In genomic region chr2:191322838-191323506, GRCh38 we compare ENCODE assay signal across 20 cellular contexts.
DNase-seq lines count a peak whose midpoint lies in the region; ATAC-seq, FAIRE-seq and TF ChIP-seq lines count a peak whose summit lies in the region.
"Had no signal": no experiment of that assay in that cellular context is flagged by ENCODE, and none has a peak within 500 bp of the region (broad histone marks: within the 10 kb centered on the region; RNA-seq: fewer than 3 reads in every experiment).

No MANE protein-coding gene starts in this region.

- H3K9me3 ChIP-seq in Caco-2 (0 out of 2 replicates have a peak, but pooled peaks cover 6% of the 10 kb centered on the region), K562 (replicated peaks; ENCODE audit: control insufficient read depth, insufficient read depth, low read depth, low read length) (no peaks in the 10 kb centered on the region)
- H3K9me3 ChIP-seq: thyroid gland had no signal

- peaks cover 39% of the 10 kb centered on the region for H3K4me1 ChIP-seq in Caco-2
- no peaks in the 10 kb centered on the region for H3K4me1 ChIP-seq in K562 (replicated peaks in 1 of 2; ENCODE audit: control insufficient read depth in 2 of 2, insufficient read depth in 2 of 2, low read length in 2 of 2)
- peaks cover 23% of the 10 kb centered on the region for H3K4me1 ChIP-seq in mesendoderm (ENCODE audit: control insufficient read depth, low read depth, low read length)

- peak overlapping the region; percentile 41 for H2BK15ac ChIP-seq in mesendoderm (replicated peaks; ENCODE audit: low read depth)

- H4K5ac ChIP-seq in mesendoderm (ENCODE audit: low read length): no peak overlapping the region

- no peaks in the 10 kb centered on the region for H4K20me1 ChIP-seq in K562 (replicated peaks; ENCODE audit: control insufficient read depth, insufficient read depth, low read length)

- H2AFZ ChIP-seq in K562 (ENCODE audit: low read depth, low read length): no peak overlapping the region

- H3K18ac ChIP-seq in mesendoderm (ENCODE audit: low read length): peak overlapping the region; percentile 87

- in situ Hi-C loops in K562 (cut with MboI): no loop called here

- H3K36me3 ChIP-seq in Caco-2 (ENCODE audit: control insufficient read depth, insufficient read depth, low read length) (no peaks in the 10 kb centered on the region), K562 (ENCODE audit: control insufficient read depth, insufficient read depth, low read length) (no peaks in the 10 kb centered on the region), mesendoderm (ENCODE audit: control insufficient read depth, insufficient read depth, low read length) (no peaks in the 10 kb centered on the region)
- H3K36me3 ChIP-seq: spleen, thyroid gland, WERI-Rb-1 had no signal

- ATAC-seq in K562: no peak
- ATAC-seq in GM21825 (IDR thresholded peaks at IDR 0.05; ENCODE audit: unreplicated experiment): no peak
- ATAC-seq: activated T-helper 17 cell treated with anti-CD3 and anti-CD28 coated beads, Interleukin-2, amount 50 U/mL, for 72 hours; left lobe of liver had no signal

- no peak overlapping the region for H3K4me3 Mint-ChIP-seq in Caco-2 (ENCODE audit: unreplicated experiment)
- H3K4me3 Mint-ChIP-seq: activated T-helper 17 cell treated with anti-CD3 and anti-CD28 coated beads, Interleukin-2, amount 50 U/mL, for 72 hours had no signal

- no peaks in the 10 kb centered on the region for H3K27me3 Mint-ChIP-seq in Caco-2 (ENCODE audit: insufficient read depth, unreplicated experiment)

- no peaks in the 10 kb centered on the region for H3K27me3 ChIP-seq in Caco-2 (replicated peaks; ENCODE audit: control insufficient read depth, insufficient read depth, low read length)
- no peaks in the 10 kb centered on the region for H3K27me3 ChIP-seq in K562 (ENCODE audit: control insufficient read depth in 2 of 2, insufficient read depth in 2 of 2, low read length in 2 of 2)
- H3K27me3 ChIP-seq in mesendoderm (ENCODE audit: insufficient read depth, low read length, poor library complexity): no peaks in the 10 kb centered on the region
- no peaks in the 10 kb centered on the region for H3K27me3 ChIP-seq in dorsolateral prefrontal cortex
- H3K27me3 ChIP-seq: spleen, thyroid gland had no signal

- peaks cover 17% of the 10 kb centered on the region for H3K79me1 ChIP-seq in mesendoderm (ENCODE audit: low read length)

- no peak overlapping the region for H2AK5ac ChIP-seq in mesendoderm (ENCODE audit: low read length)

- TF ChIP-seq EP300 in K562 (IDR thresholded peaks at IDR 0.05; ENCODE audit: low read length): no peak

- TF ChIP-seq CTCF in Caco-2 (IDR thresholded peaks at IDR 0.05; ENCODE audit: insufficient read depth in 1 of 2, low read depth in 1 of 2, low read length in 1 of 2, severe bottlenecking in 1 of 2, unreplicated experiment in 1 of 2) (no peak), K562 (IDR thresholded peaks at IDR 0.05 in 2 of 3, conservative IDR thresholded peaks at IDR 0.05 in 1 of 3; ENCODE audit: insufficient read depth in 2 of 3, low read depth in 1 of 3, low read length in 3 of 3) (no peak), coronary artery (IDR thresholded peaks at IDR 0.05) (no peak), dorsolateral prefrontal cortex (IDR thresholded peaks at IDR 0.05 in 54 of 56, conservative IDR thresholded peaks at IDR 0.05 in 2 of 56; ENCODE audit: low read depth in 1 of 56, partially characterized antibody in 56 of 56) (no peak)

- H3K9ac ChIP-seq in K562 (ENCODE audit: insufficient read depth in 1 of 2, low read depth in 2 of 2, low read length in 2 of 2): no peak overlapping the region
- no peak overlapping the region for H3K9ac ChIP-seq in mesendoderm (ENCODE audit: low read length)

- H3K23ac ChIP-seq in mesendoderm (ENCODE audit: low read length): no peak overlapping the region

- peaks cover 15% of the 10 kb centered on the region for H3K36me3 Mint-ChIP-seq in Caco-2 (ENCODE audit: insufficient read depth, unreplicated experiment)

- H3K27ac ChIP-seq in K562 (ENCODE audit: extremely low read depth, low read depth, low read length) (no peak overlapping the region), mesendoderm (ENCODE audit: low read depth, low read length) (peak overlapping the region; percentile 75), coronary artery (no peak overlapping the region), dorsolateral prefrontal cortex (peak overlapping the region in 1 of 59 donors; percentile 39)
- H3K27ac ChIP-seq: thyroid gland, WERI-Rb-1 had no signal

- peaks cover 36% of the 10 kb centered on the region for H3K4me1 Mint-ChIP-seq in Caco-2 (ENCODE audit: low read depth, unreplicated experiment)

- intact Hi-C loops in Caco-2 (cut with micrococcal nuclease; ENCODE audit: unreplicated experiment): no loop called here
- intact Hi-C loops in K562 (cut with micrococcal nuclease): no loop called here
- intact Hi-C loops in dorsolateral prefrontal cortex (cut with DNase I): no loop called here

- no peak overlapping the region for H3K4ac ChIP-seq in mesendoderm (ENCODE audit: low read depth, low read length)

- H3K4me3 ChIP-seq in Caco-2 (ENCODE audit: low read depth, low read length): no peak overlapping the region
- H3K4me3 ChIP-seq in K562: no peak overlapping the region
- H3K4me3 ChIP-seq in mesendoderm (ENCODE audit: low read length): no peak overlapping the region
- H3K4me3 ChIP-seq in coronary artery: no peak overlapping the region
- no peak overlapping the region for H3K4me3 ChIP-seq in dorsolateral prefrontal cortex
- H3K4me3 ChIP-seq: spleen, thyroid gland had no signal

- peak overlapping the region; percentile 20 for H3K56ac ChIP-seq in mesendoderm (ENCODE audit: low read length)

- H2BK5ac ChIP-seq in mesendoderm (ENCODE audit: low read length): no peak overlapping the region

- peak overlapping the region; percentile 81 for H4K8ac ChIP-seq in mesendoderm (ENCODE audit: low read depth, low read length)

- no peak for TF ChIP-seq POLR2A in K562 (conservative IDR thresholded peaks at IDR 0.05)

- DNase-seq in Caco-2: no peak
- DNase-seq in HTR-8/SVneo (ENCODE audit: insufficient read length, low spot score): no peak
- DNase-seq in K562 (ENCODE audit: extremely low read depth in 1 of 4, low spot score in 3 of 4): peak in 1 of 4 experiments; percentile 3
- DNase-seq in mesendoderm: peak; percentile 77
- no peak for DNase-seq in coronary artery (ENCODE audit: low spot score)
- no peak for DNase-seq in dorsolateral prefrontal cortex
- no peak for DNase-seq in D341Med (ENCODE audit: low spot score)
- DNase-seq: activated CD8-positive, alpha-beta memory T cell treated with anti-CD3 and anti-CD28 coated beads for 24 hours; caudate nucleus; foreskin fibroblast; GF-D8; NCI-H1417; posterior cingulate gyrus; spleen; thyroid gland; WERI-Rb-1 had no signal

- H3K27ac Mint-ChIP-seq in Caco-2 (ENCODE audit: unreplicated experiment): peak overlapping the region; percentile 88
- H3K27ac Mint-ChIP-seq: activated T-helper 17 cell treated with anti-CD3 and anti-CD28 coated beads, Interleukin-2, amount 50 U/mL, for 72 hours had no signal

- H2BK120ac ChIP-seq in mesendoderm (ENCODE audit: low read depth, low read length): peak overlapping the region; percentile 96

- no peaks in the 10 kb centered on the region for H3K9me1 ChIP-seq in K562 (ENCODE audit: control insufficient read depth, insufficient read depth, low read length)

- 0% methylated on average over 2 of the region's 2 CpGs for WGBS in K562 (ENCODE audit: insufficient coverage, low coverage, missing lambda C conversion rate)
- no CpG with 5 or more reads among the region's 2 CpGs for WGBS in mesendoderm (ENCODE audit: extremely low coverage, insufficient coverage, low lambda C conversion rate)

- no peaks in the 10 kb centered on the region for H3K79me2 ChIP-seq in K562 (ENCODE audit: control insufficient read depth, insufficient read depth, low read length)
- peaks cover 17% of the 10 kb centered on the region for H3K79me2 ChIP-seq in mesendoderm (ENCODE audit: control insufficient read depth, insufficient read depth, low read length)

- FAIRE-seq in HTR-8/SVneo (lab: Jason Lieb, UNC): peak; percentile 23
- no peak for FAIRE-seq in K562 (lab: Jason Lieb, UNC)
- FAIRE-seq: GM12891 had no signal

- POLR2A ChIA-PET in Caco-2 (lab: Charles Lee) (no interaction called here), K562 (lab: Yijun Ruan, JAX) (no interaction called here)

- H3K9me3 Mint-ChIP-seq in Caco-2 (ENCODE audit: unreplicated experiment): peaks cover 15% of the 10 kb centered on the region

- no peak overlapping the region for H3K4me2 ChIP-seq in K562 (ENCODE audit: insufficient read depth, low read length)
- no peak overlapping the region for H3K4me2 ChIP-seq in mesendoderm (ENCODE audit: low read length)

- no TSS peak for BruUV-seq in Caco-2 (replicated peaks; lab: Mats Ljungman, UMichigan)
- no TSS peak for BruUV-seq in K562 (replicated peaks; lab: Mats Ljungman, UMichigan)

- CTCF ChIA-PET in Caco-2 (lab: Charles Lee): interaction anchor here (0.7 kb wide), 1 partner anchor 19 kb away, joined by 3 read pairs; no protein-coding TSS in a partner anchor
- CTCF ChIA-PET in K562 (lab: Yijun Ruan, JAX; ENCODE audit: low intra/inter-chr PET ratio): no interaction called here

- TF ChIP-seq RAD21 in K562 (CRISPR knock-in tag; conservative IDR thresholded peaks at IDR 0.05 in 1 of 2, IDR thresholded peaks at IDR 0.05 in 1 of 2): no peak

TF ChIP-seq in K562, 482 proteins besides CTCF, POLR2A, EP300 and RAD21:
- TF ChIP-seq CSDE1 (IDR thresholded peaks at IDR 0.05) (no peak), NR2C2 (CRISPR knock-in tag; IDR thresholded peaks at IDR 0.05) (no peak), NR2C2 (tag; IDR thresholded peaks at IDR 0.05) (0 out of 2 replicates have a peak, but pooled peaks have one; percentile 36), MLX (CRISPR knock-in tag; conservative IDR thresholded peaks at IDR 0.05) (no peak), NFIX (CRISPR knock-in tag; IDR thresholded peaks at IDR 0.05; ENCODE audit: low read depth) (no peak), RFX1 (IDR thresholded peaks at IDR 0.05) (peak; percentile 51), SRF (CRISPR knock-in tag; IDR thresholded peaks at IDR 0.05) (peak in 1 of 2 experiments; percentile 81; a peak in 1 of 4 replicates)
